In genomic region chr10:7407368-7408002, GRCh38 we compare ENCODE assay signal across 1 cellular context.
TF ChIP-seq lines count a peak whose summit lies in the region.

No MANE protein-coding gene starts in this region.

TF ChIP-seq in H1, 55 proteins besides CTCF, POLR2A, EP300 and RAD21 (continued from another document):
- TF ChIP-seq ATF2 (IDR thresholded peaks at IDR 0.05; ENCODE audit: low read length) (no peak), E2F6 (IDR thresholded peaks at IDR 0.05) (peak; percentile 79), MAX (IDR thresholded peaks at IDR 0.05) (peak; percentile 42; the same call in 1 of the 2 replicates), ASH2L (IDR thresholded peaks at IDR 0.05; ENCODE audit: low read length) (peak; percentile 97), HDAC6 (IDR thresholded peaks at IDR 0.05; ENCODE audit: low read depth, low read length) (no peak), CREB1 (IDR thresholded peaks at IDR 0.05) (no peak), SIRT6 (IDR thresholded peaks at IDR 0.05; ENCODE audit: low read length) (no peak), JUN (IDR thresholded peaks at IDR 0.05; ENCODE audit: low read depth, low read length) (no peak), CHD7 (IDR thresholded peaks at IDR 0.05; ENCODE audit: insufficient replicate concordance, low read length) (no peak), TAF7 (optimal IDR thresholded peaks at IDR 0.05; ENCODE audit: borderline replicate concordance, low read depth, low read length) (no peak), SUZ12 (IDR thresholded peaks at IDR 0.05; ENCODE audit: low read length) (peak; percentile 76), ATF3 (IDR thresholded peaks at IDR 0.05; ENCODE audit: insufficient read depth, low read depth, low read length) (no peak), SP4 (IDR thresholded peaks at IDR 0.05; ENCODE audit: low read length) (no peak), TAF1 (IDR thresholded peaks at IDR 0.05; ENCODE audit: low read depth, low read length) (no peak; the same call in 1 of the 2 replicates), YY1 (IDR thresholded peaks at IDR 0.05; ENCODE audit: low read depth, low read length) (no peak), RBBP5 (IDR thresholded peaks at IDR 0.05; ENCODE audit: borderline replicate concordance, low read depth, low read length) (peak; percentile 93; the same call in 1 of the 2 replicates), POLR2AphosphoS5 (IDR thresholded peaks at IDR 0.05; ENCODE audit: low read depth, low read length) (no peak), NANOG (IDR thresholded peaks at IDR 0.05; ENCODE audit: insufficient read depth, low read depth, low read length, poor library complexity, severe bottlenecking) (no peak), CBX8 (IDR thresholded peaks at IDR 0.05; ENCODE audit: borderline replicate concordance, low read depth, low read length) (no peak), GTF2F1 (IDR thresholded peaks at IDR 0.05; ENCODE audit: borderline replicate concordance, low read depth, low read length) (no peak), RXRA (IDR thresholded peaks at IDR 0.05; ENCODE audit: insufficient read depth, low read depth, low read length) (no peak), CEBPB (IDR thresholded peaks at IDR 0.05; ENCODE audit: low read depth, low read length) (no peak), TBP (IDR thresholded peaks at IDR 0.05; ENCODE audit: low read depth, low read length) (no peak), SAP30 (IDR thresholded peaks at IDR 0.05; ENCODE audit: insufficient read depth, insufficient replicate concordance, low read length) (no peak), RFX5 (IDR thresholded peaks at IDR 0.05; ENCODE audit: borderline replicate concordance, low read depth, low read length) (no peak), ZNF274 (IDR thresholded peaks at IDR 0.05; ENCODE audit: borderline replicate concordance, extremely low read depth, low read length) (no peak), POU5F1 (IDR thresholded peaks at IDR 0.05; ENCODE audit: low read depth, low read length) (no peak), SIN3A (conservative IDR thresholded peaks at IDR 0.05 in 1 of 2, IDR thresholded peaks at IDR 0.05 in 1 of 2; ENCODE audit: low read depth in 1 of 2, low read length in 2 of 2) (no peak), KDM1A (IDR thresholded peaks at IDR 0.05; ENCODE audit: borderline replicate concordance, low read length) (no peak), HDAC2 (IDR thresholded peaks at IDR 0.05; ENCODE audit: borderline replicate concordance in 1 of 2, low read depth in 2 of 2, low read length in 2 of 2) (no peak), SP2 (IDR thresholded peaks at IDR 0.05; ENCODE audit: low read length) (no peak), USF2 (IDR thresholded peaks at IDR 0.05; ENCODE audit: low read length) (no peak), GABPA (IDR thresholded peaks at IDR 0.05; ENCODE audit: borderline replicate concordance, insufficient read depth, low read length) (no peak), PHF8 (conservative IDR thresholded peaks at IDR 0.05; ENCODE audit: low read depth, low read length) (0 out of 2 replicates have a peak, but pooled peaks have one; percentile 31), TEAD4 (IDR thresholded peaks at IDR 0.05; ENCODE audit: low read depth, low read length) (no peak), SRF (IDR thresholded peaks at IDR 0.05; ENCODE audit: low read depth, low read length) (no peak), SIX5 (IDR thresholded peaks at IDR 0.05; ENCODE audit: low read depth, low read length) (no peak)
